25 cellular contexts compared by ENCODE assay signal in the genomic region with DNA sequence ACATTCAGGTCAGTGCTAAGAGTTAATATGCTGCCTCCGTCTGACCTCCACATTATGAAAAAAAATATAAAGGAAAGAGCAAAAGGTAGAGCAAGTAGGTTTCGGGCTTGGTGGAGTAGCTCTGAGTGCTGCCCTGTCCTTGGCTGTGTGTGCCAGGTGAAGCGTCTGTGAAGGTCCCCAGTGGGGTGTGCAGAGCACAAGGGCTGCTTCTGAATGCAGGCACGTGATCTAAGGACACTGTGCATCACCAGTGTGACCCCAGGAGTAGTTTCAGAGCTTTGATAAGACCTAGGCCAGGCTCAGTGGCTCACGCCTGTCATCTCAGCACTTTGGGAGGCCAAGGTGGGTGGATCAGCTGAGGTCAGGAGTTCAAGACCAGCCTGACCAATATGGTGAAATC. TPM values are rescaled to one million over a fixed set of nuclear protein-coding genes. Genes with fewer than 3 reads are reported as not detected.
DNase-seq lines count a peak whose midpoint lies in the region; ATAC-seq and TF ChIP-seq lines count a peak whose summit lies in the region.
"Had no signal": no experiment of that assay in that cellular context is flagged by ENCODE, and none has a peak within 500 bp of the region (broad histone marks: within the 10 kb centered on the region; RNA-seq: fewer than 3 reads in every experiment).

No MANE protein-coding gene starts in this region.

- no peak overlapping the region for H3K14ac ChIP-seq in trophoblast cell (ENCODE audit: low read length)

- H3K27me3 Mint-ChIP-seq in activated CD8-positive, alpha-beta memory T cell treated with anti-CD3 and anti-CD28 coated beads, Interleukin-2, amount 10 ng/mL, durations not matched to agents 7 days and 5 days: peaks cover 6% of the 10 kb centered on the region

- TF ChIP-seq EP300 in upper lobe of left lung (IDR thresholded peaks at IDR 0.05): no peak

- H2BK12ac ChIP-seq in trophoblast cell (ENCODE audit: low read length): no peak overlapping the region

- H3K9ac ChIP-seq in trophoblast cell (ENCODE audit: low read length): no peak overlapping the region

- H4K12ac ChIP-seq in trophoblast cell (ENCODE audit: low read depth, low read length): no peak overlapping the region

- no peak overlapping the region for H2AFZ ChIP-seq in trophoblast cell (ENCODE audit: insufficient read depth, low read length, poor library complexity)

- TF ChIP-seq POLR2A in upper lobe of left lung (IDR thresholded peaks at IDR 0.05): no peak

- H2BK120ac ChIP-seq in trophoblast cell (ENCODE audit: insufficient read depth, low read length, poor library complexity): no peak overlapping the region

- no peaks in the 10 kb centered on the region for H3K36me3 ChIP-seq in left ventricle myocardium inferior
- no peaks in the 10 kb centered on the region for H3K36me3 ChIP-seq in trophoblast cell (ENCODE audit: control insufficient read depth in 1 of 2, insufficient read depth in 2 of 2, low read length in 2 of 2)
- H3K36me3 ChIP-seq in upper lobe of left lung: no peaks in the 10 kb centered on the region
- H3K36me3 ChIP-seq: thyroid gland had no signal

- CTCF ChIA-PET in activated CD8-positive, alpha-beta memory T cell treated with anti-CD3 and anti-CD28 coated beads, Interleukin-2, amount 10 ng/mL, durations not matched to agents 7 days and 5 days (lab: Charles Lee): no interaction called here

- no peak overlapping the region for H4K8ac ChIP-seq in trophoblast cell (ENCODE audit: low read depth, low read length)

- H3K4me2 ChIP-seq in trophoblast cell (ENCODE audit: low read length): no peak overlapping the region
- H3K4me2 ChIP-seq: A549 had no signal

- DNase-seq in activated CD8-positive, alpha-beta memory T cell treated with anti-CD3 and anti-CD28 coated beads, Interleukin-2, amount 10 ng/mL, durations not matched to agents 7 days and 5 days: peak; percentile 4
- no peak for DNase-seq in activated CD8-positive, alpha-beta memory T cell treated with anti-CD3 and anti-CD28 coated beads, Interleukin-2, amount 50 U/mL, for 48 hours
- DNase-seq in left ventricle myocardium inferior (no peak), trophoblast cell (no peak), upper lobe of left lung (no peak), SHP77 (lab: John Stamatoyannopoulos, UW) (no peak), NCI-H1694 (lab: John Stamatoyannopoulos, UW) (no peak)
- DNase-seq: activated CD4-positive, alpha-beta T cell treated with anti-CD3 and anti-CD28 coated beads, Interleukin-2, amount 10 ng/mL, durations not matched to agents 7 days and 5 days; activated T-cell treated with anti-CD3 and anti-CD28 coated beads, Interleukin-2, amount 50 U/mL, for 4 hours; DMS79; H7; KG1; midbrain; NCI-H1048; NCI-H2107; NCI-H526; PC-3; small intestine; stimulated activated CD4-positive, alpha-beta T cell treated with anti-CD3 and anti-CD28 coated beads, Interleukin-4, amount 100 ng/mL, for 4 hours; stimulated activated CD8-positive, alpha-beta memory T cell treated with anti-CD3 and anti-CD28 coated beads, Interleukin-4, amount 100 ng/mL, for 48 hours; thyroid gland had no signal

- H2AK5ac ChIP-seq in trophoblast cell (ENCODE audit: low read length): peak overlapping the region; percentile 18

- H3K27ac ChIP-seq in left ventricle myocardium inferior (replicated peaks): peak overlapping the region; percentile 86
- no peak overlapping the region for H3K27ac ChIP-seq in trophoblast cell (ENCODE audit: low read depth, low read length)
- peak overlapping the region in 3 of 4 donors; percentile 26 to 81 (median 76) for H3K27ac ChIP-seq in upper lobe of left lung
- H3K27ac ChIP-seq: HL-60 had no signal

- peaks cover 2% of the 10 kb centered on the region for H3K36me3 Mint-ChIP-seq in activated CD8-positive, alpha-beta memory T cell treated with anti-CD3 and anti-CD28 coated beads, Interleukin-2, amount 10 ng/mL, durations not matched to agents 7 days and 5 days
- H3K36me3 Mint-ChIP-seq: activated naive CD4-positive, alpha-beta T cell treated with anti-CD3 and anti-CD28 coated beads, Interleukin-2, amount 50 U/mL, for 72 hours had no signal

- peaks cover 50% of the 10 kb centered on the region for H3K4me1 ChIP-seq in left ventricle myocardium inferior
- H3K4me1 ChIP-seq in trophoblast cell (ENCODE audit: control insufficient read depth in 1 of 2, insufficient read depth in 2 of 2, low read length in 2 of 2): peaks cover 0 to 4% of the 10 kb centered on the region in 2 experiments
- H3K4me1 ChIP-seq in upper lobe of left lung: peaks cover 22 to 40% (median 36%) of the 10 kb centered on the region in 4 donors
- H3K4me1 ChIP-seq: A549 had no signal

- H4K91ac ChIP-seq in trophoblast cell (ENCODE audit: low read depth, low read length): no peak overlapping the region

- no peaks in the 10 kb centered on the region for H3K79me2 ChIP-seq in trophoblast cell (ENCODE audit: control insufficient read depth, insufficient read depth, low read length, poor library complexity)

- H3K4me3 ChIP-seq in left ventricle myocardium inferior (no peak overlapping the region), trophoblast cell (ENCODE audit: low read depth, low read length) (no peak overlapping the region), upper lobe of left lung (no peak overlapping the region)
- H3K4me3 ChIP-seq: A549, thyroid gland had no signal

- no peak overlapping the region for H3K27ac Mint-ChIP-seq in activated CD8-positive, alpha-beta memory T cell treated with anti-CD3 and anti-CD28 coated beads, Interleukin-2, amount 10 ng/mL, durations not matched to agents 7 days and 5 days
- H3K27ac Mint-ChIP-seq: activated CD4-positive, alpha-beta T cell treated with anti-CD3 and anti-CD28 coated beads, Interleukin-2, amount 10 ng/mL, durations not matched to agents 7 days and 5 days; activated naive CD4-positive, alpha-beta T cell treated with anti-CD3 and anti-CD28 coated beads, Interleukin-2, amount 50 U/mL, for 72 hours had no signal

- peaks cover 2% of the 10 kb centered on the region for H3K4me1 Mint-ChIP-seq in activated CD8-positive, alpha-beta memory T cell treated with anti-CD3 and anti-CD28 coated beads, Interleukin-2, amount 10 ng/mL, durations not matched to agents 7 days and 5 days

- intact Hi-C loops in left ventricle myocardium inferior (cut with micrococcal nuclease): no loop called here

- H3K9me3 Mint-ChIP-seq in activated CD8-positive, alpha-beta memory T cell treated with anti-CD3 and anti-CD28 coated beads, Interleukin-2, amount 10 ng/mL, durations not matched to agents 7 days and 5 days (ENCODE audit: low read depth): no peaks in the 10 kb centered on the region
- H3K9me3 Mint-ChIP-seq: activated CD4-positive, alpha-beta T cell treated with anti-CD3 and anti-CD28 coated beads, Interleukin-2, amount 10 ng/mL, durations not matched to agents 7 days and 5 days; activated naive CD4-positive, alpha-beta T cell treated with anti-CD3 and anti-CD28 coated beads, Interleukin-2, amount 50 U/mL, for 72 hours; activated T-cell treated with anti-CD3 and anti-CD28 coated beads, Interleukin-2, amount 50 U/mL, for 4 hours had no signal

- no peaks in the 10 kb centered on the region for H3K9me3 ChIP-seq in left ventricle myocardium inferior (replicated peaks)
- no peaks in the 10 kb centered on the region for H3K9me3 ChIP-seq in trophoblast cell (ENCODE audit: insufficient read depth, low read depth, low read length)
- no peaks in the 10 kb centered on the region for H3K9me3 ChIP-seq in upper lobe of left lung
- H3K9me3 ChIP-seq: A549, thyroid gland had no signal

- H3K18ac ChIP-seq in trophoblast cell (ENCODE audit: low read length): no peak overlapping the region

- no peak overlapping the region for H3K4me3 Mint-ChIP-seq in activated CD8-positive, alpha-beta memory T cell treated with anti-CD3 and anti-CD28 coated beads, Interleukin-2, amount 10 ng/mL, durations not matched to agents 7 days and 5 days
- H3K4me3 Mint-ChIP-seq: activated CD4-positive, alpha-beta T cell treated with anti-CD3 and anti-CD28 coated beads, Interleukin-2, amount 10 ng/mL, durations not matched to agents 7 days and 5 days; activated T-cell treated with anti-CD3 and anti-CD28 coated beads, Interleukin-2, amount 50 U/mL, for 4 hours had no signal

- H2BK5ac ChIP-seq in trophoblast cell (ENCODE audit: low read depth, low read length, poor library complexity): no peak overlapping the region

- no peak overlapping the region for H3K23ac ChIP-seq in trophoblast cell (ENCODE audit: low read length)

- no peaks in the 10 kb centered on the region for H3K79me1 ChIP-seq in trophoblast cell (ENCODE audit: low read length)

- no peak for ATAC-seq in activated CD8-positive, alpha-beta memory T cell treated with anti-CD3 and anti-CD28 coated beads, Interleukin-2, amount 10 ng/mL, durations not matched to agents 7 days and 5 days
- ATAC-seq in upper lobe of left lung (ENCODE audit: low FRiP score in 2 of 2) (no peak), HG03520 (IDR thresholded peaks at IDR 0.05; ENCODE audit: unreplicated experiment) (no peak)
- ATAC-seq: A549; activated naive CD4-positive, alpha-beta T cell treated with anti-CD3 and anti-CD28 coated beads, Interleukin-2, amount 50 U/mL, for 72 hours; activated T-cell treated with anti-CD3 and anti-CD28 coated beads, Interleukin-2, amount 50 U/mL, for 4 hours; PC-3 had no signal

- H3K27me3 ChIP-seq in left ventricle myocardium inferior (ENCODE audit: low read depth) (no peaks in the 10 kb centered on the region), trophoblast cell (ENCODE audit: insufficient read depth, low read length) (no peaks in the 10 kb centered on the region), upper lobe of left lung (no peaks in the 10 kb centered on the region)
- H3K27me3 ChIP-seq: thyroid gland had no signal

- TF ChIP-seq CTCF in left ventricle myocardium inferior (IDR thresholded peaks at IDR 0.05; ENCODE audit: borderline replicate concordance) (no peak), upper lobe of left lung (IDR thresholded peaks at IDR 0.05) (no peak)

- no peak overlapping the region for H3K4ac ChIP-seq in trophoblast cell (ENCODE audit: low read depth, low read length)

- WGBS in trophoblast cell (ENCODE audit: extremely low coverage, insufficient coverage, insufficient read length): no CpG with 5 or more reads among the region's 5 CpGs
- WGBS in upper lobe of left lung, 2 donors: 89 to 93% methylated on average over 5 of the region's 5 CpGs

RNA-seq across cellular contexts. Expression of gene KLF6, which starts 36.0 kb away (rescaled TPM):
- 100 to 1,000 TPM; 149 to 208 TPM for total RNA-seq in activated CD8-positive, alpha-beta memory T cell treated with anti-CD3 and anti-CD28 coated beads, Interleukin-2, amount 10 ng/mL, durations not matched to agents 7 days and 5 days
- total RNA-seq in left ventricle myocardium inferior (43.8 TPM), upper lobe of left lung (100 to 1,000 TPM; 164 to 439 (median 249) TPM)
- 113 TPM in 2 replicates for polyA plus RNA-seq in trophoblast cell (2013)
